In the genomic region with DNA sequence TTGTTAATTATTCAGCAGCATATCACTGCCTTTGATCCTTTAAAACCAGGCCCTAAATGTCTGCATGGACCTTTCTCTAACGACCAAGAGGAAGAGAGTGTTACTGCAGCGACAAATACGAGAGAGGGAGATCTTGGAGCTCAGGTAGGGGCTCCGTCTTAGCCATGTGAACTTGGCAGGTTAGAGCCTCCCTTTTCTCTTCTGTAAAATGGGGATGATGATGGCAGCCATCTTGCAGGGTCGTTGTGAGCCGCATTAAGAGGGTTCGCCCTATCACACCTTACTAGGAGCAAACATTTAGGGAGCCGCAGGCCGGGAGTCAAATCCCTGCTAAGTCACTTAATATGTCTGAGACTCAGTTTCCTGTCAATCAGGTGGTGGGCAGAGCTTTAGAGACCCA, we compare ENCODE assay signal across 9 cellular contexts. TPM values are rescaled to one million over a fixed set of nuclear protein-coding genes. Genes with fewer than 3 reads are reported as not detected.
DNase-seq lines count a peak whose midpoint lies in the region; ATAC-seq and TF ChIP-seq lines count a peak whose summit lies in the region.
"Had no signal": no experiment of that assay in that cellular context is flagged by ENCODE, and none has a peak within 500 bp of the region (broad histone marks: within the 10 kb centered on the region; RNA-seq: fewer than 3 reads in every experiment).

No MANE protein-coding gene starts in this region.

- intact Hi-C loops in right cardiac atrium (cut with DNase I) = no loop called here

- no peaks in the 10 kb centered on the region for H4K20me1 ChIP-seq in smooth muscle cell (ENCODE audit: low read depth)

- no peak overlapping the region for H2AFZ ChIP-seq in smooth muscle cell (ENCODE audit: low read depth)

- no peak for ATAC-seq in right cardiac atrium
- no peak for ATAC-seq in GM18861 (IDR thresholded peaks at IDR 0.05; ENCODE audit: unreplicated experiment)
- no peak for ATAC-seq in GM18517 (IDR thresholded peaks at IDR 0.05; ENCODE audit: unreplicated experiment)

- H3K27ac ChIP-seq in right cardiac atrium (ENCODE audit: low read length) = peak overlapping the region; percentile 91
- no peak overlapping the region for H3K27ac ChIP-seq in smooth muscle cell (ENCODE audit: low read depth)

- H3K4me3 ChIP-seq in HFF-Myc (replicated peaks; ENCODE audit: low read depth, low read length) = peak overlapping the region; percentile 93
- H3K4me3 ChIP-seq in right cardiac atrium (ENCODE audit: low read length) = peak overlapping the region; percentile 70
- H3K4me3 ChIP-seq in smooth muscle cell = no peak overlapping the region

- H3F3A ChIP-seq in smooth muscle cell (ENCODE audit: low read depth) = no peaks in the 10 kb centered on the region

- H3K79me2 ChIP-seq in smooth muscle cell (ENCODE audit: low read depth) = peaks cover 12% of the 10 kb centered on the region

- TF ChIP-seq CTCF in HFF-Myc (IDR thresholded peaks at IDR 0.05; ENCODE audit: low read depth, low read length, missing control alignments) (no peak), smooth muscle cell (IDR thresholded peaks at IDR 0.05; ENCODE audit: borderline replicate concordance, insufficient read depth, poor library complexity, severe bottlenecking) (no peak)

- H3K36me3 Mint-ChIP-seq in activated naive CD8-positive, alpha-beta T cell = peaks cover 9% of the 10 kb centered on the region

- 46% methylated on average over 9 of the region's 9 CpGs for WGBS in right cardiac atrium
- WGBS in smooth muscle cell (ENCODE audit: low lambda C conversion rate) = 86% methylated on average over 9 of the region's 9 CpGs

- H3K9ac ChIP-seq in smooth muscle cell (ENCODE audit: low read depth) = no peak overlapping the region

- H3K4me2 ChIP-seq in smooth muscle cell = peak overlapping the region; percentile 87

- H3K9me3 Mint-ChIP-seq in activated naive CD8-positive, alpha-beta T cell (ENCODE audit: low read depth) = peaks cover 8% of the 10 kb centered on the region

- H3K27me3 Mint-ChIP-seq in activated naive CD8-positive, alpha-beta T cell = no peaks in the 10 kb centered on the region

- DNase-seq in HFF-Myc (ENCODE audit: extremely low read depth, low read depth) = no peak
- no peak for DNase-seq in right cardiac atrium
- no peak for DNase-seq in smooth muscle cell (lab: John Stamatoyannopoulos, UW; ENCODE audit: unreplicated experiment)
- DNase-seq in NCI-H2029 treated with DMSO at 0.1 percent for 48 hours (lab: John Stamatoyannopoulos, UW) = no peak
- DNase-seq: activated CD4-positive, alpha-beta T cell treated with anti-CD3 and anti-CD28 coated beads for 1 hour; stimulated activated CD4-positive, alpha-beta T cell treated with anti-CD3 and anti-CD28 coated beads, Interleukin-2, amount 100 ng/mL, for 48 hours had no signal

- H3K9me3 ChIP-seq in right cardiac atrium (ENCODE audit: control insufficient read depth, low read length) (no peaks in the 10 kb centered on the region), smooth muscle cell (replicated peaks; ENCODE audit: low read depth) (no peaks in the 10 kb centered on the region)

- no peak overlapping the region for H3K27ac Mint-ChIP-seq in activated naive CD8-positive, alpha-beta T cell

- H3K36me3 ChIP-seq in smooth muscle cell (ENCODE audit: low read depth) = no peaks in the 10 kb centered on the region

- H3K27me3 ChIP-seq in right cardiac atrium (ENCODE audit: control insufficient read depth, insufficient read depth) = no peaks in the 10 kb centered on the region
- no peaks in the 10 kb centered on the region for H3K27me3 ChIP-seq in smooth muscle cell (ENCODE audit: low read depth)

- peaks cover 23% of the 10 kb centered on the region for H3K4me1 Mint-ChIP-seq in activated naive CD8-positive, alpha-beta T cell (ENCODE audit: low read depth)

- peaks cover 15% of the 10 kb centered on the region for H3K4me1 ChIP-seq in right cardiac atrium (ENCODE audit: control insufficient read depth, insufficient read depth, low read length)
- H3K4me1 ChIP-seq in smooth muscle cell (ENCODE audit: low read depth) = no peaks in the 10 kb centered on the region

- H3K4me3 Mint-ChIP-seq in activated naive CD8-positive, alpha-beta T cell = peak overlapping the region; percentile 54

RNA-seq across cellular contexts. Expression of gene ENG, which starts 1.6 kb away (rescaled TPM):
- total RNA-seq in right cardiac atrium = 100 to 1,000 TPM; 275 to 462 (median 364) TPM
- 362 TPM for polyA plus RNA-seq in right cardiac atrium
- 11.1 and 12.6 TPM in 2 replicates for total RNA-seq in smooth muscle cell
- 42.4 and 54.1 TPM in 2 replicates for polyA plus RNA-seq in smooth muscle cell

RNA-seq across cellular contexts. Expression of gene AK1, which starts 24.6 kb away (rescaled TPM):
- total RNA-seq in right cardiac atrium (100 to 1,000 TPM; 630 to 722 (median 659) TPM), smooth muscle cell (22.2 and 52.4 TPM in 2 replicates)
- polyA plus RNA-seq in right cardiac atrium (811 TPM), smooth muscle cell (97.8 and 115 TPM in 2 replicates)

RNA-seq across cellular contexts. Expression of gene ST6GALNAC6, which starts 46.6 kb away (rescaled TPM):
- 10 to 100 TPM; 60.1 to 73.7 (median 65.2) TPM for total RNA-seq in right cardiac atrium
- polyA plus RNA-seq in right cardiac atrium = 55.9 TPM
- total RNA-seq in smooth muscle cell = 34.3 and 36.4 TPM in 2 replicates
- 48.8 and 65.8 TPM in 2 replicates for polyA plus RNA-seq in smooth muscle cell

RNA-seq across cellular contexts. Expression of gene FPGS, which starts 50.1 kb away (rescaled TPM):
- total RNA-seq in right cardiac atrium (10 to 100 TPM; 34.1 to 53.1 (median 45.6) TPM), smooth muscle cell (9.2 and 12.9 TPM in 2 replicates)
- polyA plus RNA-seq in right cardiac atrium (30.1 TPM), smooth muscle cell (26.2 and 34.9 TPM in 2 replicates)

Comparison
In these comparisons a context has a peak if more than half of its experiments do, and no peak if none do; other contexts are left out.
1. RNA of gene ENG, which starts 1.6 kb away (total RNA-seq): 275 to 462 TPM in right cardiac atrium; 11.1 to 12.6 TPM in smooth muscle cell; every median in the first group is over 10 times any median in the second.
2. RNA of gene AK1, which starts 24.6 kb away (total RNA-seq): 630 to 722 TPM in right cardiac atrium; 22.2 to 52.4 TPM in smooth muscle cell; every median in the first group is over 10 times any median in the second.